ENCODE assay signal across 1 cellular context in the genomic region with DNA sequence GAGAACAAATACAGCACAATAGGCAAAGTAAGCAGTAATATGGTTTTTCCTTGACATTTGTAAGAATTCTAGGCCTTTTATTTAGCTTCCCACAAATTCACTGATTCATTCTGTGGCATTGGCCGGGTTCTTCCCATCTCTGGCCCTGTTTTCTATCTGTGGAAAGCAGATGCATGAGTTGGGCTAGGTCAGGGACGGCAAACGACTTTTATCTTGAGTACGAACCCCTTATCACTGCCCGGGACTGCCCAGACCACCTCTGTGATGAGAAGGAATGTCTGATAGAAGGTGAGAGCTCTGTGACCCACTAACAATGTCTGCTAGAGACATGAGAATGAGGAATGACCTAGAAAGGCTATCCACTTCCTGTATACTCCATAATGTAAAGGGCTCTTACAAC.
TF ChIP-seq lines count a peak whose summit lies in the region.

No MANE protein-coding gene starts in this region.

TF ChIP-seq in K562, 482 proteins besides CTCF, POLR2A, EP300 and RAD21 (continued from another document and continues in another):
- no peak for TF ChIP-seq CBX8 (IDR thresholded peaks at IDR 0.05; ENCODE audit: borderline replicate concordance, extremely low read depth, low read depth, low read length, poor library complexity, severe bottlenecking)
- TF ChIP-seq NR3C1 (CRISPR knock-in tag; IDR thresholded peaks at IDR 0.05) = no peak
- no peak for TF ChIP-seq HMG20B (CRISPR knock-in tag; IDR thresholded peaks at IDR 0.05)
- TF ChIP-seq HMG20A (CRISPR knock-in tag; conservative IDR thresholded peaks at IDR 0.05) = no peak
- TF ChIP-seq ZNF780A (CRISPR knock-in tag; IDR thresholded peaks at IDR 0.05) = no peak
- no peak for TF ChIP-seq KAT7 (CRISPR knock-in tag; IDR thresholded peaks at IDR 0.05; ENCODE audit: borderline replicate concordance)
- TF ChIP-seq, protein P1, sequence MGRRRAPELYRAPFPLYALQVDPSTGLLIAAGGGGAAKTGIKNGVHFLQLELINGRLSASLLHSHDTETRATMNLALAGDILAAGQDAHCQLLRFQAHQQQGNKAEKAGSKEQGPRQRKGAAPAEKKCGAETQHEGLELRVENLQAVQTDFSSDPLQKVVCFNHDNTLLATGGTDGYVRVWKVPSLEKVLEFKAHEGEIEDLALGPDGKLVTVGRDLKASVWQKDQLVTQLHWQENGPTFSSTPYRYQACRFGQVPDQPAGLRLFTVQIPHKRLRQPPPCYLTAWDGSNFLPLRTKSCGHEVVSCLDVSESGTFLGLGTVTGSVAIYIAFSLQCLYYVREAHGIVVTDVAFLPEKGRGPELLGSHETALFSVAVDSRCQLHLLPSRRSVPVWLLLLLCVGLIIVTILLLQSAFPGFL (CRISPR knock-in tag; IDR thresholded peaks at IDR 0.05) = no peak
- TF ChIP-seq MIER1 (IDR thresholded peaks at IDR 0.05; ENCODE audit: low read depth) = no peak
- TF ChIP-seq TEAD1 (CRISPR knock-in tag; IDR thresholded peaks at IDR 0.05) = peak in 1 of 2 experiments; percentile 73; a peak in 1 of 4 replicates
- no peak for TF ChIP-seq HSF4 (CRISPR knock-in tag; IDR thresholded peaks at IDR 0.05; ENCODE audit: borderline replicate concordance)
- no peak for TF ChIP-seq TEAD2 (tag; IDR thresholded peaks at IDR 0.05)
- TF ChIP-seq THRB (CRISPR knock-in tag; conservative IDR thresholded peaks at IDR 0.05) = no peak
- no peak; the same call in 1 of the 2 replicates for TF ChIP-seq ELF1 (tag; IDR thresholded peaks at IDR 0.05)
- TF ChIP-seq ZNF12 (CRISPR knock-in tag; IDR thresholded peaks at IDR 0.05) = no peak
- TF ChIP-seq NR0B1 (IDR thresholded peaks at IDR 0.05; ENCODE audit: partially characterized antibody) = no peak
- TF ChIP-seq NELFE (IDR thresholded peaks at IDR 0.05; ENCODE audit: insufficient read depth, insufficient read length) = no peak
- no peak for TF ChIP-seq ARID2 (IDR thresholded peaks at IDR 0.05)
- TF ChIP-seq, protein P2, sequence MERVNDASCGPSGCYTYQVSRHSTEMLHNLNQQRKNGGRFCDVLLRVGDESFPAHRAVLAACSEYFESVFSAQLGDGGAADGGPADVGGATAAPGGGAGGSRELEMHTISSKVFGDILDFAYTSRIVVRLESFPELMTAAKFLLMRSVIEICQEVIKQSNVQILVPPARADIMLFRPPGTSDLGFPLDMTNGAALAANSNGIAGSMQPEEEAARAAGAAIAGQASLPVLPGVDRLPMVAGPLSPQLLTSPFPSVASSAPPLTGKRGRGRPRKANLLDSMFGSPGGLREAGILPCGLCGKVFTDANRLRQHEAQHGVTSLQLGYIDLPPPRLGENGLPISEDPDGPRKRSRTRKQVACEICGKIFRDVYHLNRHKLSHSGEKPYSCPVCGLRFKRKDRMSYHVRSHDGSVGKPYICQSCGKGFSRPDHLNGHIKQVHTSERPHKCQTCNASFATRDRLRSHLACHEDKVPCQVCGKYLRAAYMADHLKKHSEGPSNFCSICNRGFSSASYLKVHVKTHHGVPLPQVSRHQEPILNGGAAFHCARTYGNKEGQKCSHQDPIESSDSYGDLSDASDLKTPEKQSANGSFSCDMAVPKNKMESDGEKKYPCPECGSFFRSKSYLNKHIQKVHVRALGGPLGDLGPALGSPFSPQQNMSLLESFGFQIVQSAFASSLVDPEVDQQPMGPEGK (CRISPR knock-in tag; IDR thresholded peaks at IDR 0.05; ENCODE audit: borderline replicate concordance) = no peak
- TF ChIP-seq MCM3 (IDR thresholded peaks at IDR 0.05) = no peak
- peak; percentile 89 for TF ChIP-seq NFIC (IDR thresholded peaks at IDR 0.05)
- TF ChIP-seq, protein P3, sequence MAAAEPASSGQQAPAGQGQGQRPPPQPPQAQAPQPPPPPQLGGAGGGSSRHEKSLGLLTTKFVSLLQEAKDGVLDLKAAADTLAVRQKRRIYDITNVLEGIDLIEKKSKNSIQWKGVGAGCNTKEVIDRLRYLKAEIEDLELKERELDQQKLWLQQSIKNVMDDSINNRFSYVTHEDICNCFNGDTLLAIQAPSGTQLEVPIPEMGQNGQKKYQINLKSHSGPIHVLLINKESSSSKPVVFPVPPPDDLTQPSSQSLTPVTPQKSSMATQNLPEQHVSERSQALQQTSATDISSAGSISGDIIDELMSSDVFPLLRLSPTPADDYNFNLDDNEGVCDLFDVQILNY (CRISPR knock-in tag; IDR thresholded peaks at IDR 0.05) = no peak
- no peak for TF ChIP-seq POLR2AphosphoS2 (IDR thresholded peaks at IDR 0.05; ENCODE audit: low read length)
- TF ChIP-seq ZNF232 (CRISPR knock-in tag; IDR thresholded peaks at IDR 0.05) = no peak
- no peak for TF ChIP-seq BRCA1 (IDR thresholded peaks at IDR 0.05)
- TF ChIP-seq BRCA1 (CRISPR knock-in tag; IDR thresholded peaks at IDR 0.05) = no peak
- no peak for TF ChIP-seq KLF6 (CRISPR knock-in tag; IDR thresholded peaks at IDR 0.05; ENCODE audit: borderline replicate concordance)
- no peak for TF ChIP-seq COPS2 (conservative IDR thresholded peaks at IDR 0.05)
- TF ChIP-seq, protein P4, sequence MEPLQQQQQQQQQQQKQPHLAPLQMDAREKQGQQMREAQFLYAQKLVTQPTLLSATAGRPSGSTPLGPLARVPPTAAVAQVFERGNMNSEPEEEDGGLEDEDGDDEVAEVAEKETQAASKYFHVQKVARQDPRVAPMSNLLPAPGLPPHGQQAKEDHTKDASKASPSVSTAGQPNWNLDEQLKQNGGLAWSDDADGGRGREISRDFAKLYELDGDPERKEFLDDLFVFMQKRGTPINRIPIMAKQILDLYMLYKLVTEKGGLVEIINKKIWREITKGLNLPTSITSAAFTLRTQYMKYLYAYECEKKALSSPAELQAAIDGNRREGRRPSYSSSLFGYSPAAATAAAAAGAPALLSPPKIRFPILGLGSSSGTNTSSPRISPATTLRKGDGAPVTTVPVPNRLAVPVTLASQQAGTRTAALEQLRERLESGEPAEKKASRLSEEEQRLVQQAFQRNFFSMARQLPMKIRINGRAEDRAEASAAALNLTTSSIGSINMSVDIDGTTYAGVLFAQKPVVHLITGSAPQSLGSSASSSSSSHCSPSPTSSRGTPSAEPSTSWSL (CRISPR knock-in tag; IDR thresholded peaks at IDR 0.05; ENCODE audit: borderline replicate concordance) = no peak
- no peak for TF ChIP-seq ZFP30 (CRISPR knock-in tag; IDR thresholded peaks at IDR 0.05; ENCODE audit: borderline replicate concordance)
- TF ChIP-seq TBP (optimal IDR thresholded peaks at IDR 0.05; ENCODE audit: low read depth, low read length) = no peak
- no peak for TF ChIP-seq YY1 (IDR thresholded peaks at IDR 0.05; ENCODE audit: borderline replicate concordance in 1 of 3, control insufficient read depth in 1 of 3, extremely low read depth in 1 of 3, insufficient read depth in 3 of 3, insufficient read length in 1 of 3, insufficient replicate concordance in 2 of 3, low read depth in 1 of 3, low read length in 2 of 3)
- peak; percentile 88 for TF ChIP-seq MYNN (IDR thresholded peaks at IDR 0.05)
- no peak for TF ChIP-seq MYNN (CRISPR knock-in tag; IDR thresholded peaks at IDR 0.05)
- no peak for TF ChIP-seq POLR2B (IDR thresholded peaks at IDR 0.05; ENCODE audit: low read depth, partially characterized antibody)
- TF ChIP-seq, protein P5, sequence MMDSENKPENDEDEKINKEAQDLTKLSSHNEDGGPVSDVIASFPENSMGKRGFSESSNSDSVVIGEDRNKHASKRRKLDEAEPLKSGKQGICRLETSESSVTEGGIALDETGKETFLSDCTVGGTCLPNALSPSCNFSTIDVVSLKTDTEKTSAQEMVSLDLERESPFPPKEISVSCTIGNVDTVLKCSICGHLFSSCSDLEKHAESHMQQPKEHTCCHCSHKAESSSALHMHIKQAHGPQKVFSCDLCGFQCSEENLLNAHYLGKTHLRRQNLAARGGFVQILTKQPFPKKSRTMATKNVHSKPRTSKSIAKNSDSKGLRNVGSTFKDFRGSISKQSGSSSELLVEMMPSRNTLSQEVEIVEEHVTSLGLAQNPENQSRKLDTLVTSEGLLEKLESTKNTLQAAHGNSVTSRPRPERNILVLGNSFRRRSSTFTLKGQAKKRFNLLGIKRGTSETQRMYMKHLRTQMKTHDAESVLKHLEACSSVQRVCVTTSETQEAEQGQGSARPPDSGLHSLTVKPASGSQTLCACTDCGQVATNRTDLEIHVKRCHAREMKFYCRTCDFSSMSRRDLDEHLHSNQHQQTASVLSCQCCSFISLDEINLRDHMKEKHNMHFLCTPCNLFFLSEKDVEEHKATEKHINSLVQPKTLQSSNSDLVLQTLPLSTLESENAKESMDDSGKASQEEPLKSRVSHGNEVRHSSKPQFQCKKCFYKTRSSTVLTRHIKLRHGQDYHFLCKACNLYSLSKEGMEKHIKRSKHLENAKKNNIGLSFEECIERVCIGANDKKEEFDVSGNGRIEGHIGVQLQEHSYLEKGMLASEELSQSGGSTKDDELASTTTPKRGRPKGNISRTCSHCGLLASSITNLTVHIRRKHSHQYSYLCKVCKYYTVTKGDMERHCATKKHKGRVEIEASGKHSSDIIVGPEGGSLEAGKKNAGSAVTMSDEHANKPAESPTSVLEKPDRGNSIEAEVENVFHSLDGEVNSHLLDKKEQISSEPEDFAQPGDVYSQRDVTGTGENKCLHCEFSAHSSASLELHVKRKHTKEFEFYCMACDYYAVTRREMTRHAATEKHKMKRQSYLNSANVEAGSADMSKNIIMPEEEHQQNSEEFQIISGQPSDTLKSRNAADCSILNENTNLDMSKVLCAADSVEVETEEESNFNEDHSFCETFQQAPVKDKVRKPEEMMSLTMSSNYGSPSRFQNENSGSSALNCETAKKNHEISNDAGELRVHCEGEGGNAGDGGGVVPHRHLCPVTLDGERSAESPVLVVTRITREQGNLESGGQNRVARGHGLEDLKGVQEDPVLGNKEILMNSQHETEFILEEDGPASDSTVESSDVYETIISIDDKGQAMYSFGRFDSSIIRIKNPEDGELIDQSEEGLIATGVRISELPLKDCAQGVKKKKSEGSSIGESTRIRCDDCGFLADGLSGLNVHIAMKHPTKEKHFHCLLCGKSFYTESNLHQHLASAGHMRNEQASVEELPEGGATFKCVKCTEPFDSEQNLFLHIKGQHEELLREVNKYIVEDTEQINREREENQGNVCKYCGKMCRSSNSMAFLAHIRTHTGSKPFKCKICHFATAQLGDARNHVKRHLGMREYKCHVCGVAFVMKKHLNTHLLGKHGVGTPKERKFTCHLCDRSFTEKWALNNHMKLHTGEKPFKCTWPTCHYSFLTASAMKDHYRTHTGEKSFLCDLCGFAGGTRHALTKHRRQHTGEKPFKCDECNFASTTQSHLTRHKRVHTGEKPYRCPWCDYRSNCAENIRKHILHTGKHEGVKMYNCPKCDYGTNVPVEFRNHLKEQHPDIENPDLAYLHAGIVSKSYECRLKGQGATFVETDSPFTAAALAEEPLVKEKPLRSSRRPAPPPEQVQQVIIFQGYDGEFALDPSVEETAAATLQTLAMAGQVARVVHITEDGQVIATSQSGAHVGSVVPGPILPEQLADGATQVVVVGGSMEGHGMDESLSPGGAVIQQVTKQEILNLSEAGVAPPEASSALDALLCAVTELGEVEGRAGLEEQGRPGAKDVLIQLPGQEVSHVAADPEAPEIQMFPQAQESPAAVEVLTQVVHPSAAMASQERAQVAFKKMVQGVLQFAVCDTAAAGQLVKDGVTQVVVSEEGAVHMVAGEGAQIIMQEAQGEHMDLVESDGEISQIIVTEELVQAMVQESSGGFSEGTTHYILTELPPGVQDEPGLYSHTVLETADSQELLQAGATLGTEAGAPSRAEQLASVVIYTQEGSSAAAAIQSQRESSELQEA (IDR thresholded peaks at IDR 0.05; ENCODE audit: low read depth) = no peak
- TF ChIP-seq MYBL2 (IDR thresholded peaks at IDR 0.05; ENCODE audit: low read depth) = no peak
- TF ChIP-seq MYBL2 (CRISPR knock-in tag; IDR thresholded peaks at IDR 0.05; ENCODE audit: borderline replicate concordance) = no peak
- no peak for TF ChIP-seq ZNF277 (CRISPR knock-in tag; IDR thresholded peaks at IDR 0.05; ENCODE audit: borderline replicate concordance)
